ENCODE assay signal across 1 cellular context in the genomic region with DNA sequence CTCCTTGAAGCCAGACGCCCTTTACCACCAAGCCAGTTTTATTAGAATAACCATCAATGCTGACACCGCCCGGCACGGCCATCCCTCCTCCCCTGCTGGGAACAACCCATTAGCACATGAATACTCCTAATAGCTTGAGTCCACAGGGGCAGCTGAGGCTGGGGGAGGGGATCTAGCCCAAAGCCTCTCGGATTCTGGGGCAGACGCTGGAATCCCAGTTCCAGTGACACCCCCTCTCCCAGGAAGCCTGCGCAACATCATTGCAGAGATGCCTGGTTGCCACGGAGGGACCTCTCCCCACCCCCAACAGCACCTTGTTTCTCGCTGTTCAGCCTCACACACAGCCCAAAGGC.
TF ChIP-seq lines count a peak whose summit lies in the region.

No MANE protein-coding gene starts in this region.

TF ChIP-seq in HepG2, 621 proteins besides CTCF, POLR2A, EP300 and RAD21:
- TF ChIP-seq MXD3 (CRISPR knock-in tag; IDR thresholded peaks at IDR 0.05) (no peak), FOXC1 (CRISPR knock-in tag; IDR thresholded peaks at IDR 0.05; ENCODE audit: borderline replicate concordance) (0 out of 2 replicates have a peak, but pooled peaks have one; percentile 35)
